ENCODE assay signal across 9 cellular contexts in the genomic region with DNA sequence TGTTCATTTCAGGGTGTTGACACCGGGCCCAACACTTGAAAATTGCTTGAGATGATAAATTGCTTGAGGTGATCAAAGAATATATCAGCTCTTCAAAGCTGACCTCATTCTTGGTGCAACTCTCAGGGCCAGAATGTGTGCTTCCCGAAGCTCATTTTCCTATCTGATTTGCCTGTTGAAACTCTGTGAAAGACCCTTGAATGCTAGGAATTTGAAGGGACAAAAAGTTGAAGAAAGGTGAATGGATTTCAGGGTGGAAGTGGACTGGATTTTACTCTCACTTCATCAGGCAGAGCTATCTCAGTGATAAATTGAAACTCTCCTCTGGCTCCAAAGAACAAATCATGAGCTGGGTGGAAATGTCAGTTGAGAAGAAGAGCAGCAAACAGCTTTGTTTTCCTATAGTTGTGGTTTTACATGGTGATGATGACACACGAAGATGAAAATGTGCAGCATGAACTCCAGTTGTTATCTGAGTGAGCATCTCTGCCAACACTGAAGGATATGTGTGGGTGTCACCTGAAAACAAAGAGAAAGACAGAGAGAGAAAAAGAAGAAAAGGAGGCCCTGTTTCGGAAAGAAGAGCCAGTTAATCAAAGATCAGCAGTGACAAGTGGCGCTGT. TPM values are rescaled to one million over a fixed set of nuclear protein-coding genes. Genes with fewer than 3 reads are reported as not detected.
DNase-seq lines count a peak whose midpoint lies in the region; ATAC-seq, FAIRE-seq and TF ChIP-seq lines count a peak whose summit lies in the region.
"Had no signal": no experiment of that assay in that cellular context is flagged by ENCODE, and none has a peak within 500 bp of the region (broad histone marks: within the 10 kb centered on the region; RNA-seq: fewer than 3 reads in every experiment).

No MANE protein-coding gene starts in this region.

- peaks cover 10% of the 10 kb centered on the region for H3K9me3 Mint-ChIP-seq in activated T-helper 1 cell treated with anti-CD3 and anti-CD28 coated beads, Interleukin-12 subunit alpha, Interleukin-12 subunit beta, Interleukin-2, Interleukin-4 antibody, amounts not matched to agents 30 ng/mL and 10 ng/mL and 1 ng/mL, durations not matched to agents 14 hours and 24 hours and 36 hours

- peaks cover 78% of the 10 kb centered on the region for H3K4me1 Mint-ChIP-seq in activated T-helper 1 cell treated with anti-CD3 and anti-CD28 coated beads, Interleukin-12 subunit alpha, Interleukin-12 subunit beta, Interleukin-2, Interleukin-4 antibody, amounts not matched to agents 30 ng/mL and 10 ng/mL and 1 ng/mL, durations not matched to agents 14 hours and 24 hours and 36 hours (ENCODE audit: low read depth)

- H3K36me3 Mint-ChIP-seq in activated T-helper 1 cell treated with anti-CD3 and anti-CD28 coated beads, Interleukin-12 subunit alpha, Interleukin-12 subunit beta, Interleukin-2, Interleukin-4 antibody, amounts not matched to agents 30 ng/mL and 10 ng/mL and 1 ng/mL, durations not matched to agents 14 hours and 24 hours and 36 hours (ENCODE audit: low read depth) = peaks cover 55% of the 10 kb centered on the region

- H3K27me3 Mint-ChIP-seq in activated T-helper 1 cell treated with anti-CD3 and anti-CD28 coated beads, Interleukin-12 subunit alpha, Interleukin-12 subunit beta, Interleukin-2, Interleukin-4 antibody, amounts not matched to agents 30 ng/mL and 10 ng/mL and 1 ng/mL, durations not matched to agents 14 hours and 24 hours and 36 hours (ENCODE audit: insufficient read depth) = no peaks in the 10 kb centered on the region

- no peaks in the 10 kb centered on the region for H4K20me1 ChIP-seq in BLaER1 treated with 17β-estradiol and CSF1 and Interleukin-3, amounts not matched to agents 10 nM and 100 nM

- no peak for TF ChIP-seq CTCF in WERI-Rb-1 (IDR thresholded peaks at IDR 0.05; ENCODE audit: low read depth, low read length)

- no peak for FAIRE-seq in HTR-8/SVneo (lab: Jason Lieb, UNC)

- H3K4me1 ChIP-seq in BLaER1 treated with 17β-estradiol and CSF1 and Interleukin-3, amounts not matched to agents 10 nM and 100 nM = peaks cover 18 to 34% (median 25%) of the 10 kb centered on the region in 10 experiments

- peak; percentile 15 for DNase-seq in HTR-8/SVneo (ENCODE audit: insufficient read length, low spot score)
- peak; percentile 66 for DNase-seq in activated T-helper 1 cell treated with anti-CD3 and anti-CD28 coated beads, Interleukin-12 subunit alpha, Interleukin-12 subunit beta, Interleukin-2, Interleukin-4 antibody, amounts not matched to agents 30 ng/mL and 10 ng/mL and 1 ng/mL, durations not matched to agents 14 hours and 24 hours and 36 hours (ENCODE audit: low spot score)
- DNase-seq in kidney glomerular epithelial cell (lab: John Stamatoyannopoulos, UW) = peak; percentile 46
- no peak for DNase-seq in WERI-Rb-1
- no peak for DNase-seq in medulla oblongata (ENCODE audit: extremely low spot score)
- DNase-seq in iPS-NIHi7 (ENCODE audit: extremely low spot score) = no peak
- DNase-seq: head of caudate nucleus had no signal

- H3K9me3 ChIP-seq in BLaER1 treated with 17β-estradiol and CSF1 and Interleukin-3, amounts not matched to agents 10 nM and 100 nM (replicated peaks in 1 of 11) = peaks cover 5 to 22% (median 12%) of the 10 kb centered on the region in 11 experiments; a peak in 20 of 22 replicates
- H3K9me3 ChIP-seq in WERI-Rb-1 (ENCODE audit: severe bottlenecking) = no peaks in the 10 kb centered on the region

- H3K36me3 ChIP-seq in BLaER1 treated with 17β-estradiol and CSF1 and Interleukin-3, amounts not matched to agents 10 nM and 100 nM = peaks cover 0 to 5% (median 0%) of the 10 kb centered on the region in 11 experiments; a peak in 3 of 22 replicates
- no peaks in the 10 kb centered on the region for H3K36me3 ChIP-seq in WERI-Rb-1

- peak overlapping the region; percentile 67 for H3K4me3 Mint-ChIP-seq in activated T-helper 1 cell treated with anti-CD3 and anti-CD28 coated beads, Interleukin-12 subunit alpha, Interleukin-12 subunit beta, Interleukin-2, Interleukin-4 antibody, amounts not matched to agents 30 ng/mL and 10 ng/mL and 1 ng/mL, durations not matched to agents 14 hours and 24 hours and 36 hours

- intact Hi-C loops in activated T-helper 1 cell treated with anti-CD3 and anti-CD28 coated beads, Interleukin-12 subunit alpha, Interleukin-12 subunit beta, Interleukin-2, Interleukin-4 antibody, amounts not matched to agents 30 ng/mL and 10 ng/mL and 1 ng/mL, durations not matched to agents 14 hours and 24 hours and 36 hours (cut with micrococcal nuclease) = loop anchor here (1.0 to 2.0 kb wide), 9 partner anchors 11 to 150 kb away; a partner anchor contains a TSS

- ATAC-seq in GM18907 (IDR thresholded peaks at IDR 0.05; ENCODE audit: unreplicated experiment) = no peak

- H3K27me3 ChIP-seq in BLaER1 treated with 17β-estradiol and CSF1 and Interleukin-3, amounts not matched to agents 10 nM and 100 nM = no peaks in the 10 kb centered on the region
- H3K27me3 ChIP-seq in WERI-Rb-1 (ENCODE audit: insufficient read depth, low read depth, severe bottlenecking) = no peaks in the 10 kb centered on the region

- H3K27ac Mint-ChIP-seq in activated T-helper 1 cell treated with anti-CD3 and anti-CD28 coated beads, Interleukin-12 subunit alpha, Interleukin-12 subunit beta, Interleukin-2, Interleukin-4 antibody, amounts not matched to agents 30 ng/mL and 10 ng/mL and 1 ng/mL, durations not matched to agents 14 hours and 24 hours and 36 hours = peak overlapping the region; percentile 97

- peak overlapping the region in 3 of 11 experiments; percentile 4 to 13 (median 10); a peak in 4 of 22 replicates for H3K9ac ChIP-seq in BLaER1 treated with 17β-estradiol and CSF1 and Interleukin-3, amounts not matched to agents 10 nM and 100 nM

- H3K4me3 ChIP-seq in BLaER1 treated with 17β-estradiol and CSF1 and Interleukin-3, amounts not matched to agents 10 nM and 100 nM = no peak overlapping the region
- H3K4me3 ChIP-seq in WERI-Rb-1 (ENCODE audit: low read depth, low read length) = no peak overlapping the region

- H3K27ac ChIP-seq in BLaER1 treated with 17β-estradiol and CSF1 and Interleukin-3, amounts not matched to agents 10 nM and 100 nM = peak overlapping the region in 4 of 11 experiments; percentile 4 to 33 (median 10); a peak in 3 of 22 replicates
- H3K27ac ChIP-seq in WERI-Rb-1 = no peak overlapping the region

- H3K4me2 ChIP-seq in BLaER1 treated with 17β-estradiol and CSF1 and Interleukin-3, amounts not matched to agents 10 nM and 100 nM = peak overlapping the region; percentile 41 to 74 (median 67)

RNA-seq across cellular contexts. Expression of a gene that starts 34.4 kb away (rescaled TPM):
- total RNA-seq in activated T-helper 1 cell treated with anti-CD3 and anti-CD28 coated beads, Interleukin-12 subunit alpha, Interleukin-12 subunit beta, Interleukin-2, Interleukin-4 antibody, amounts not matched to agents 30 ng/mL and 10 ng/mL and 1 ng/mL, durations not matched to agents 14 hours and 24 hours and 36 hours = 132 and 133 TPM in 2 replicates

Comparison
In these comparisons a context has a peak if more than half of its experiments do, and no peak if none do; other contexts are left out.
1. DNase-seq: peak in HTR-8/SVneo (single experiment), activated T-helper 1 cell treated with anti-CD3 and anti-CD28 coated beads, Interleukin-12 subunit alpha, Interleukin-12 subunit beta, Interleukin-2, Interleukin-4 antibody, amounts not matched to agents 30 ng/mL and 10 ng/mL and 1 ng/mL, durations not matched to agents 14 hours and 24 hours and 36 hours (single experiment) and kidney glomerular epithelial cell (single experiment); none in WERI-Rb-1 (single experiment), medulla oblongata (single experiment) and iPS-NIHi7 (single experiment).